In the genomic region with DNA sequence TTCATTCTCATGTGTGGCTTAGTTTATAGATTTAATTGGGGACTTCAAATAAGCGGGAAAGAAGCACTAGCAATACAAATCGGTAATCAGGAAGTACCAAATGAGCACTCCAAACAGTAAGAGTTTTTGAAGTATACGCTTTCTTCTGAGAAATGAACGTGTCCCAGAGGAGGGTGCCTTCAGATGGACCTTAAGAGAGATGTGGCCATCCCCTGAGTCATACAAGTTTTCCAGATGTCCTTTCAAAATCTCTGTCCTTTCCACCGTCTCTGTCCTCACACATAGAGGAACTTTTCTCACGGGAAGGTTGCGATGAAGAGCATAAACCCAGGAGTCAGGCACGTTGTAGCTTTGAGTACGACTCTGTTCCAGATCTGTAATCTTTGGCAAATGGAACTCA, we compare ENCODE assay signal across 8 cellular contexts. TPM values are rescaled to one million over a fixed set of nuclear protein-coding genes. Genes with fewer than 3 reads are reported as not detected.
A peak's percentile ranks its signal among the peaks of the same experiment; 100 is the strongest.
DNase-seq lines count a peak whose midpoint lies in the region; ATAC-seq and TF ChIP-seq lines count a peak whose summit lies in the region.

No MANE protein-coding gene starts in this region.

- H3K27ac ChIP-seq in CD8-positive, alpha-beta memory T cell (ENCODE audit: low read depth, low read length) = peak overlapping the region; percentile 74
- peak overlapping the region; percentile 89 for H3K27ac ChIP-seq in Karpas-422 (ENCODE audit: low read length)
- H3K27ac ChIP-seq in mammary epithelial cell (ENCODE audit: insufficient read depth, low read depth, low read length) = no peak overlapping the region

- DNase-seq in CD8-positive, alpha-beta memory T cell = no peak
- DNase-seq in Karpas-422 (no peak), mammary epithelial cell (no peak), neural crest cell (ENCODE audit: low read depth, low spot score) (no peak), NCI-H345 treated with DMSO at 0.1 percent for 48 hours (lab: John Stamatoyannopoulos, UW; ENCODE audit: unreplicated experiment) (no peak), germinal center (ENCODE audit: low spot score) (no peak)

- peaks cover 32 to 34% (median 33%) of the 10 kb centered on the region in 3 donors for H3K4me1 Mint-ChIP-seq in CD8-positive, alpha-beta memory T cell
- H3K4me1 Mint-ChIP-seq in neural crest cell = peaks cover 39% of the 10 kb centered on the region

- H3K27me3 ChIP-seq in CD8-positive, alpha-beta memory T cell (ENCODE audit: insufficient read depth, low read length, poor library complexity, severe bottlenecking) = no peaks in the 10 kb centered on the region
- no peaks in the 10 kb centered on the region for H3K27me3 ChIP-seq in Karpas-422 (ENCODE audit: low read length)
- no peaks in the 10 kb centered on the region for H3K27me3 ChIP-seq in mammary epithelial cell (ENCODE audit: insufficient read depth, low read length)

- H3K4me1 ChIP-seq in CD8-positive, alpha-beta memory T cell (ENCODE audit: insufficient read depth, low read length) = peaks cover 37% of the 10 kb centered on the region
- peaks cover 54% of the 10 kb centered on the region for H3K4me1 ChIP-seq in Karpas-422 (ENCODE audit: low read length)
- peaks cover 12% of the 10 kb centered on the region for H3K4me1 ChIP-seq in mammary epithelial cell (ENCODE audit: insufficient read depth, low read length)

- H3K4me2 ChIP-seq in Karpas-422 (ENCODE audit: low read depth, low read length, poor library complexity, severe bottlenecking) (peak overlapping the region; percentile 64), mammary epithelial cell (ENCODE audit: insufficient read depth, low read depth, low read length) (peak overlapping the region; percentile 92)

- peak overlapping the region in 7 of 8 donors; percentile 41 to 95 (median 91) for H3K27ac Mint-ChIP-seq in CD8-positive, alpha-beta memory T cell
- H3K27ac Mint-ChIP-seq in neural crest cell (ENCODE audit: unreplicated experiment) = peak overlapping the region; percentile 40

- H4K20me1 ChIP-seq in Karpas-422 (ENCODE audit: insufficient read depth, low read depth, low read length) (peaks cover 20% of the 10 kb centered on the region; the same call in 1 of the 2 replicates), mammary epithelial cell (ENCODE audit: insufficient read depth, low read length) (no peaks in the 10 kb centered on the region)

- no peaks in the 10 kb centered on the region for H3K9me3 ChIP-seq in CD8-positive, alpha-beta memory T cell (ENCODE audit: low read length)
- no peaks in the 10 kb centered on the region for H3K9me3 ChIP-seq in Karpas-422 (ENCODE audit: low read length)
- H3K9me3 ChIP-seq in mammary epithelial cell (replicated peaks; ENCODE audit: insufficient read depth, low read length) = no peaks in the 10 kb centered on the region

- ATAC-seq in HG03432 (IDR thresholded peaks at IDR 0.05; ENCODE audit: unreplicated experiment) (no peak), HG02870 (IDR thresholded peaks at IDR 0.05; ENCODE audit: unreplicated experiment) (no peak)

- peak overlapping the region; percentile 80 to 96 (median 86) for H3K4me3 Mint-ChIP-seq in CD8-positive, alpha-beta memory T cell
- H3K4me3 Mint-ChIP-seq in neural crest cell = peak overlapping the region; percentile 85

- H3K79me2 ChIP-seq in Karpas-422 (ENCODE audit: low read length) (peaks cover 31% of the 10 kb centered on the region), mammary epithelial cell (ENCODE audit: insufficient read depth, low read length) (peaks cover 29% of the 10 kb centered on the region)

- CTCF ChIA-PET in CD8-positive, alpha-beta memory T cell (lab: Charles Lee) = no interaction called here
- CTCF ChIA-PET in mammary epithelial cell (lab: Charles Lee; ENCODE audit: low non-redundant PET) = no interaction called here

- intact Hi-C loops in mammary epithelial cell (cut with micrococcal nuclease) = no loop called here

- peaks cover 0 to 8% (median 0%) of the 10 kb centered on the region in 3 donors for H3K36me3 Mint-ChIP-seq in CD8-positive, alpha-beta memory T cell
- no peaks in the 10 kb centered on the region for H3K36me3 Mint-ChIP-seq in neural crest cell (ENCODE audit: low read depth)

- H3K4me3 ChIP-seq in CD8-positive, alpha-beta memory T cell (ENCODE audit: low read length) = peak overlapping the region; percentile 55
- H3K4me3 ChIP-seq in Karpas-422 (ENCODE audit: low read length) = peak overlapping the region; percentile 66
- H3K4me3 ChIP-seq in mammary epithelial cell (replicated peaks in 1 of 3; ENCODE audit: insufficient read depth in 1 of 3, low read depth in 2 of 3, low read length in 3 of 3) = no peak overlapping the region

- H3K27me3 Mint-ChIP-seq in CD8-positive, alpha-beta memory T cell = no peaks in the 10 kb centered on the region
- peaks cover 15% of the 10 kb centered on the region for H3K27me3 Mint-ChIP-seq in neural crest cell (ENCODE audit: low read depth)

- H3K9me2 ChIP-seq in Karpas-422 (replicated peaks; ENCODE audit: insufficient read depth, low read length) = no peaks in the 10 kb centered on the region

- dilution Hi-C loops in mammary epithelial cell (cut with HindIII; ENCODE audit: low sequenced_read_pairs) = no loop called here

- no peaks in the 10 kb centered on the region for H3K9me3 Mint-ChIP-seq in CD8-positive, alpha-beta memory T cell
- H3K9me3 Mint-ChIP-seq in neural crest cell = no peaks in the 10 kb centered on the region

- TF ChIP-seq CTCF in mammary epithelial cell (conservative IDR thresholded peaks at IDR 0.05 in 1 of 2, IDR thresholded peaks at IDR 0.05 in 1 of 2; ENCODE audit: extremely low read depth in 1 of 2, insufficient read depth in 1 of 2, low read depth in 1 of 2, low read length in 2 of 2) = no peak
- TF ChIP-seq CTCF in neural crest cell (conservative IDR thresholded peaks at IDR 0.05) = no peak

- no peak overlapping the region for H2AFZ ChIP-seq in Karpas-422 (ENCODE audit: low read length)
- peak overlapping the region; percentile 95 for H2AFZ ChIP-seq in mammary epithelial cell (ENCODE audit: low read depth, low read length)

- H3K36me3 ChIP-seq in CD8-positive, alpha-beta memory T cell (ENCODE audit: insufficient read depth, low read length) = no peaks in the 10 kb centered on the region
- H3K36me3 ChIP-seq in Karpas-422 (ENCODE audit: insufficient read depth, low read length) (no peaks in the 10 kb centered on the region), mammary epithelial cell (ENCODE audit: insufficient read depth, low read length) (no peaks in the 10 kb centered on the region)

- 82% methylated on average over 9 of the region's 9 CpGs for WGBS in mammary epithelial cell (ENCODE audit: low coverage, missing lambda C conversion rate)

- no TSS peak for BruUV-seq in mammary epithelial cell (replicated peaks; lab: Mats Ljungman, UMichigan)

- H3K9ac ChIP-seq in Karpas-422 (ENCODE audit: low read length) (peak overlapping the region; percentile 93), mammary epithelial cell (ENCODE audit: insufficient read depth, low read length) (no peak overlapping the region)

- POLR2A ChIA-PET in CD8-positive, alpha-beta memory T cell (lab: Charles Lee) = no interaction called here

- in situ Hi-C loops in mammary epithelial cell (cut with MboI; ENCODE audit: low sequenced_read_pairs in 2 of 2) = no loop called here

RNA-seq across cellular contexts. Expression of a gene that starts 1.7 kb away (rescaled TPM):
- 100 to 1,000 TPM; 337 to 343 TPM for total RNA-seq in CD8-positive, alpha-beta memory T cell
- 97.8 TPM for polyA plus RNA-seq in CD8-positive, alpha-beta memory T cell
- total RNA-seq in Karpas-422 (2014; rRNA removed; shearing (Covaris generic); ENCODE audit: low replicate concordance) = 153 and 163 TPM in 2 replicates
- total RNA-seq in mammary epithelial cell (100 to 1,000 TPM in 1 of 2 donors, 10 to 100 TPM in 1; 79.4 to 128 TPM), neural crest cell (116 and 117 TPM in 2 replicates)
- 56.9 TPM for polyA plus RNA-seq in mammary epithelial cell
- polyA minus RNA-seq in mammary epithelial cell = 102 TPM

Comparison
In these comparisons a context has a peak if more than half of its experiments do, and no peak if none do; other contexts are left out.
1. H3K4me3 ChIP-seq: peak in CD8-positive, alpha-beta memory T cell (single experiment) and Karpas-422 (single experiment); none in mammary epithelial cell (0 of 3).